1 cellular context compared by ENCODE assay signal in the genomic region with DNA sequence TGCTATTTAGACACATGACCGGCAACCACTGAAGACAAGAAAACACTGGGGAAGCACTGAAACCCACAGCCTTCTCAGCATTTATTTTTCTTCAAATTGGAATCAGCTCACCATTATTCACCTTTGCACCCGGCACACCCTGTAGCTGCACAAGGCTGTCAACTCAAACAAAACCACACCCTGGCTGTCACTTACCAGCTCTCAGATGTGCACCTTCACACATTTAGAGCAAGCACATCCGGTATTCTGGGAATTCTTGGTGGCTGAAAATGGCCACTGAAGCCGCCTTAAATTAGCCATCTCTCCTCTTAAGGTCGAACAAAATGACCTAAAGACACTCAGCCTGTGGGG.
TF ChIP-seq lines count a peak whose summit lies in the region.

No MANE protein-coding gene starts in this region.

TF ChIP-seq in GM23338, 12 proteins besides CTCF, POLR2A, EP300 and RAD21 (continued from another document):
- TF ChIP-seq, protein P1, sequence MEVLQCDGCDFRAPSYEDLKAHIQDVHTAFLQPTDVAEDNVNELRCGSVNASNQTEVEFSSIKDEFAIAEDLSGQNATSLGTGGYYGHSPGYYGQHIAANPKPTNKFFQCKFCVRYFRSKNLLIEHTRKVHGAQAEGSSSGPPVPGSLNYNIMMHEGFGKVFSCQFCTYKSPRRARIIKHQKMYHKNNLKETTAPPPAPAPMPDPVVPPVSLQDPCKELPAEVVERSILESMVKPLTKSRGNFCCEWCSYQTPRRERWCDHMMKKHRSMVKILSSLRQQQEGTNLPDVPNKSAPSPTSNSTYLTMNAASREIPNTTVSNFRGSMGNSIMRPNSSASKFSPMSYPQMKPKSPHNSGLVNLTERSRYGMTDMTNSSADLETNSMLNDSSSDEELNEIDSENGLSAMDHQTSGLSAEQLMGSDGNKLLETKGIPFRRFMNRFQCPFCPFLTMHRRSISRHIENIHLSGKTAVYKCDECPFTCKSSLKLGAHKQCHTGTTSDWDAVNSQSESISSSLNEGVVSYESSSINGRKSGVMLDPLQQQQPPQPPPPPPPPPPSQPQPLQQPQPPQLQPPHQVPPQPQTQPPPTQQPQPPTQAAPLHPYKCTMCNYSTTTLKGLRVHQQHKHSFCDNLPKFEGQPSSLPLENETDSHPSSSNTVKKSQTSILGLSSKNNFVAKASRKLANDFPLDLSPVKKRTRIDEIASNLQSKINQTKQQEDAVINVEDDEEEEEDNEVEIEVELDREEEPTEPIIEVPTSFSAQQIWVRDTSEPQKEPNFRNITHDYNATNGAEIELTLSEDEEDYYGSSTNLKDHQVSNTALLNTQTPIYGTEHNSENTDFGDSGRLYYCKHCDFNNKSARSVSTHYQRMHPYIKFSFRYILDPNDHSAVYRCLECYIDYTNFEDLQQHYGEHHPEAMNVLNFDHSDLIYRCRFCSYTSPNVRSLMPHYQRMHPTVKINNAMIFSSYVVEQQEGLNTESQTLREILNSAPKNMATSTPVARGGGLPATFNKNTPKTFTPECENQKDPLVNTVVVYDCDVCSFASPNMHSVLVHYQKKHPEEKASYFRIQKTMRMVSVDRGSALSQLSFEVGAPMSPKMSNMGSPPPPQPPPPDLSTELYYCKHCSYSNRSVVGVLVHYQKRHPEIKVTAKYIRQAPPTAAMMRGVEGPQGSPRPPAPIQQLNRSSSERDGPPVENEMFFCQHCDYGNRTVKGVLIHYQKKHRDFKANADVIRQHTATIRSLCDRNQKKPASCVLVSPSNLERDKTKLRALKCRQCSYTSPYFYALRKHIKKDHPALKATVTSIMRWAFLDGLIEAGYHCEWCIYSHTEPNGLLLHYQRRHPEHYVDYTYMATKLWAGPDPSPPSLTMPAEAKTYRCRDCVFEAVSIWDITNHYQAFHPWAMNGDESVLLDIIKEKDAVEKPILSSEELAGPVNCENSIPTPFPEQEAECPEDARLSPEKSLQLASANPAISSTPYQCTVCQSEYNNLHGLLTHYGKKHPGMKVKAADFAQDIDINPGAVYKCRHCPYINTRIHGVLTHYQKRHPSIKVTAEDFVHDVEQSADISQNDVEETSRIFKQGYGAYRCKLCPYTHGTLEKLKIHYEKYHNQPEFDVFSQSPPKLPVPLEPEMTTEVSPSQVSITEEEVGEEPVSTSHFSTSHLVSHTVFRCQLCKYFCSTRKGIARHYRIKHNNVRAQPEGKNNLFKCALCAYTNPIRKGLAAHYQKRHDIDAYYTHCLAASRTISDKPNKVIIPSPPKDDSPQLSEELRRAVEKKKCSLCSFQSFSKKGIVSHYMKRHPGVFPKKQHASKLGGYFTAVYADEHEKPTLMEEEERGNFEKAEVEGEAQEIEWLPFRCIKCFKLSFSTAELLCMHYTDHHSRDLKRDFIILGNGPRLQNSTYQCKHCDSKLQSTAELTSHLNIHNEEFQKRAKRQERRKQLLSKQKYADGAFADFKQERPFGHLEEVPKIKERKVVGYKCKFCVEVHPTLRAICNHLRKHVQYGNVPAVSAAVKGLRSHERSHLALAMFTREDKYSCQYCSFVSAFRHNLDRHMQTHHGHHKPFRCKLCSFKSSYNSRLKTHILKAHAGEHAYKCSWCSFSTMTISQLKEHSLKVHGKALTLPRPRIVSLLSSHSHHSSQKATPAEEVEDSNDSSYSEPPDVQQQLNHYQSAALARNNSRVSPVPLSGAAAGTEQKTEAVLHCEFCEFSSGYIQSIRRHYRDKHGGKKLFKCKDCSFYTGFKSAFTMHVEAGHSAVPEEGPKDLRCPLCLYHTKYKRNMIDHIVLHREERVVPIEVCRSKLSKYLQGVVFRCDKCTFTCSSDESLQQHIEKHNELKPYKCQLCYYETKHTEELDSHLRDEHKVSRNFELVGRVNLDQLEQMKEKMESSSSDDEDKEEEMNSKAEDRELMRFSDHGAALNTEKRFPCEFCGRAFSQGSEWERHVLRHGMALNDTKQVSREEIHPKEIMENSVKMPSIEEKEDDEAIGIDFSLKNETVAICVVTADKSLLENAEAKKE (CRISPR knock-in tag; IDR thresholded peaks at IDR 0.05): no peak
- TF ChIP-seq, protein P2, sequence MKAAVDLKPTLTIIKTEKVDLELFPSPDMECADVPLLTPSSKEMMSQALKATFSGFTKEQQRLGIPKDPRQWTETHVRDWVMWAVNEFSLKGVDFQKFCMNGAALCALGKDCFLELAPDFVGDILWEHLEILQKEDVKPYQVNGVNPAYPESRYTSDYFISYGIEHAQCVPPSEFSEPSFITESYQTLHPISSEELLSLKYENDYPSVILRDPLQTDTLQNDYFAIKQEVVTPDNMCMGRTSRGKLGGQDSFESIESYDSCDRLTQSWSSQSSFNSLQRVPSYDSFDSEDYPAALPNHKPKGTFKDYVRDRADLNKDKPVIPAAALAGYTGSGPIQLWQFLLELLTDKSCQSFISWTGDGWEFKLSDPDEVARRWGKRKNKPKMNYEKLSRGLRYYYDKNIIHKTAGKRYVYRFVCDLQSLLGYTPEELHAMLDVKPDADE (IDR thresholded peaks at IDR 0.05): no peak
- TF ChIP-seq JUNB (IDR thresholded peaks at IDR 0.05; ENCODE audit: unreplicated experiment): no peak
- TF ChIP-seq NANOG (IDR thresholded peaks at IDR 0.05; ENCODE audit: borderline replicate concordance): no peak
- TF ChIP-seq, protein P3, sequence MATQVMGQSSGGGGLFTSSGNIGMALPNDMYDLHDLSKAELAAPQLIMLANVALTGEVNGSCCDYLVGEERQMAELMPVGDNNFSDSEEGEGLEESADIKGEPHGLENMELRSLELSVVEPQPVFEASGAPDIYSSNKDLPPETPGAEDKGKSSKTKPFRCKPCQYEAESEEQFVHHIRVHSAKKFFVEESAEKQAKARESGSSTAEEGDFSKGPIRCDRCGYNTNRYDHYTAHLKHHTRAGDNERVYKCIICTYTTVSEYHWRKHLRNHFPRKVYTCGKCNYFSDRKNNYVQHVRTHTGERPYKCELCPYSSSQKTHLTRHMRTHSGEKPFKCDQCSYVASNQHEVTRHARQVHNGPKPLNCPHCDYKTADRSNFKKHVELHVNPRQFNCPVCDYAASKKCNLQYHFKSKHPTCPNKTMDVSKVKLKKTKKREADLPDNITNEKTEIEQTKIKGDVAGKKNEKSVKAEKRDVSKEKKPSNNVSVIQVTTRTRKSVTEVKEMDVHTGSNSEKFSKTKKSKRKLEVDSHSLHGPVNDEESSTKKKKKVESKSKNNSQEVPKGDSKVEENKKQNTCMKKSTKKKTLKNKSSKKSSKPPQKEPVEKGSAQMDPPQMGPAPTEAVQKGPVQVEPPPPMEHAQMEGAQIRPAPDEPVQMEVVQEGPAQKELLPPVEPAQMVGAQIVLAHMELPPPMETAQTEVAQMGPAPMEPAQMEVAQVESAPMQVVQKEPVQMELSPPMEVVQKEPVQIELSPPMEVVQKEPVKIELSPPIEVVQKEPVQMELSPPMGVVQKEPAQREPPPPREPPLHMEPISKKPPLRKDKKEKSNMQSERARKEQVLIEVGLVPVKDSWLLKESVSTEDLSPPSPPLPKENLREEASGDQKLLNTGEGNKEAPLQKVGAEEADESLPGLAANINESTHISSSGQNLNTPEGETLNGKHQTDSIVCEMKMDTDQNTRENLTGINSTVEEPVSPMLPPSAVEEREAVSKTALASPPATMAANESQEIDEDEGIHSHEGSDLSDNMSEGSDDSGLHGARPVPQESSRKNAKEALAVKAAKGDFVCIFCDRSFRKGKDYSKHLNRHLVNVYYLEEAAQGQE (IDR thresholded peaks at IDR 0.05; ENCODE audit: unreplicated experiment): no peak
- no peak for TF ChIP-seq CREB1 (CRISPR knock-in tag; IDR thresholded peaks at IDR 0.05; ENCODE audit: low read depth)
- TF ChIP-seq EZH2 (IDR thresholded peaks at IDR 0.05; ENCODE audit: low read depth, unreplicated experiment): no peak
- no peak for TF ChIP-seq POLR2AphosphoS5 (IDR thresholded peaks at IDR 0.05; ENCODE audit: low read depth)
